In the genomic region with DNA sequence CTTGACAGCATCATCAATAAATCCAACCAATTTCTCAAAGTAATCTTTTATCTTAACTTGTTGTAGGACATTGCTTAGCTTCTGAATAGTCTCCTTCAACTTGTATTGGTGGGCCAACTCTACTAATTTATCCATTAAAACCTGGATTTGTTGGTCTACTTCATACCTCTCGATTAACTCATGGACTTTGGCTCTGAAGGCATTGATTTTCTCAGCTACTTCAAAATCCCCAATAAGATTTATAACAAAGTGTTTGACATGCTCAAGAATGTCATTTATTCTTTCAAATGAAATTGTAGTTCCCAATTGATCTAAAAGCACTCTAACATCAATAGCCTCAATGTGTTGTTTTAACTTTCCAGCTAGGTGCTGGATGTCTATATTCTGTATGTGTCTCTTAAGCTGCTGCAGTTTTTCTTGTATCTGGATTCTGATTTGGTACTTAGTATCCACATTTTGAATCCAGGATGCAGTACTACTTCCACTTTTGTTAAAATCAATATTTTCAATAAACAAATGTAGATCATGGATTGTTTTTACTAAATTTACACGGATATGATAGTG, we compare ENCODE assay signal across 36 cellular contexts. TPM values are rescaled to one million over a fixed set of nuclear protein-coding genes. Genes with fewer than 3 reads are reported as not detected.
"Had no signal": no experiment of that assay in that cellular context is flagged by ENCODE, and none has a peak within 500 bp of the region (broad histone marks: within the 10 kb centered on the region; RNA-seq: fewer than 3 reads in every experiment).

No MANE protein-coding gene starts in this region.

- FAIRE-seq: astrocyte, bronchial epithelial cell had no signal

- H3K27ac ChIP-seq: adrenal gland, ascending aorta, body of pancreas, brain microvascular endothelial cell, breast epithelium, cardiac muscle cell had no signal

- H3K4me3 ChIP-seq: adrenal gland, ascending aorta, body of pancreas, breast epithelium, cardiac muscle cell had no signal

- H3K36me3 ChIP-seq: adrenal gland, brain microvascular endothelial cell, breast epithelium, cardiac muscle cell had no signal

- H3K4me1 ChIP-seq: adrenal gland, ascending aorta, body of pancreas, breast epithelium had no signal

- H3K27me3 ChIP-seq: adrenal gland, ascending aorta, brain microvascular endothelial cell, cardiac muscle cell had no signal

- DNase-seq: activated effector memory CD4-positive, alpha-beta T cell treated with anti-CD3 and anti-CD28 coated beads, Interleukin-2, amount 50 U/mL, for 16 hours; activated effector memory CD4-positive, alpha-beta T cell treated with Interleukin-2 at 50 U/mL for 16 hours; activated gamma-delta T cell; activated gamma-delta T cell treated with Interleukin-2 at 50 U/mL for 16 hours; activated naive CD4-positive, alpha-beta T cell; activated naive CD4-positive, alpha-beta T cell treated with anti-CD3 and anti-CD28 coated beads for 36 hours; activated naive CD4-positive, alpha-beta T cell treated with anti-CD3 and anti-CD28 coated beads, Interleukin-2, amount 10 ng/mL, durations not matched to agents 7 days and 5 days; activated naive CD4-positive, alpha-beta T cell treated with anti-CD3 and anti-CD28 coated beads, Interleukin-2, amount 50 U/mL, for 16 hours; activated naive CD4-positive, alpha-beta T cell treated with Interleukin-2 at 50 U/mL for 16 hours; activated naive CD8-positive, alpha-beta T cell treated with anti-CD3 and anti-CD28 coated beads for 36 hours; activated naive CD8-positive, alpha-beta T cell treated with anti-CD3 and anti-CD28 coated beads, Interleukin-2, amount 10 ng/mL, durations not matched to agents 7 days and 5 days; activated naive CD8-positive, alpha-beta T cell treated with anti-CD3 and anti-CD28 coated beads, Interleukin-2, amount 50 U/mL, for 24 hours; activated T-cell treated with anti-CD3 and anti-CD28 coated beads, Interleukin-2, amount 50 U/mL, for 1 hour; activated T-cell treated with anti-CD3 and anti-CD28 coated beads, Interleukin-2, amount 50 U/mL, for 24 hours; activated T-cell treated with anti-CD3 and anti-CD28 coated beads, Interleukin-2, amount 50 U/mL, for 4 hours; activated T-cell treated with anti-CD3 and anti-CD28 coated beads, Interleukin-2, amount 50 U/mL, for 48 hours; activated T-cell treated with anti-CD3 and anti-CD28 coated beads, Interleukin-2, amount 50 U/mL, for 72 hours; adrenal gland; amniotic stem cell; amygdala; anterior cingulate cortex; aorta; body of pancreas; brain microvascular endothelial cell; caudate nucleus; central memory CD4-positive, alpha-beta T cell; cerebellar nuclear complex had no signal

- H3K9me3 ChIP-seq: adrenal gland, body of pancreas, breast epithelium had no signal

- ATAC-seq: activated naive CD4-positive, alpha-beta T cell treated with anti-CD3 and anti-CD28 coated beads, Interleukin-2, amount 50 U/mL, for 72 hours; activated naive CD8-positive, alpha-beta T cell treated with anti-CD3 and anti-CD28 coated beads, Interleukin-2, amount 50 U/mL, for 24 hours; activated T-cell treated with anti-CD3 and anti-CD28 coated beads, Interleukin-2, amount 50 U/mL, for 4 hours; activated T-cell treated with anti-CD3 and anti-CD28 coated beads, Interleukin-2, amount 50 U/mL, for 72 hours; activated T-helper 17 cell treated with anti-CD3 and anti-CD28 coated beads, Interleukin-2, amount 50 U/mL, for 72 hours; body of pancreas had no signal

RNA-seq across cellular contexts. Expression of gene APOB, which starts 34.1 kb away (rescaled TPM):
- total RNA-seq: activated naive CD4-positive, alpha-beta T cell treated with anti-CD3 and anti-CD28 coated beads for 36 hours; activated naive CD4-positive, alpha-beta T cell treated with anti-CD3 and anti-CD28 coated beads, Interleukin-2, amount 50 U/mL, for 72 hours; activated naive CD8-positive, alpha-beta T cell treated with anti-CD3 and anti-CD28 coated beads for 36 hours; activated naive CD8-positive, alpha-beta T cell treated with anti-CD3 and anti-CD28 coated beads, Interleukin-2, amount 10 ng/mL, durations not matched to agents 7 days and 5 days; activated T-cell treated with anti-CD3 and anti-CD28 coated beads, Interleukin-2, amount 50 U/mL, for 72 hours; activated T-helper 1 cell treated with anti-CD3 and anti-CD28 coated beads, Interleukin-12 subunit alpha, Interleukin-12 subunit beta, Interleukin-2, Interleukin-4 antibody, amounts not matched to agents 30 ng/mL and 10 ng/mL and 1 ng/mL, durations not matched to agents 14 hours and 24 hours and 36 hours; activated T-helper 17 cell treated with anti-CD3 and anti-CD28 coated beads, Interleukin-2, amount 50 U/mL, for 72 hours; activated T-helper 2 cell treated with anti-CD3 and anti-CD28 coated beads, Interferon-gamma antibody, Interleukin-2, Interleukin-4, amounts not matched to agents 10 μg/mL and 5 μg/mL and 100 μg/mL, durations not matched to agents 14 hours and 24 hours and 36 hours had no signal
